Comparison of ENCODE assay signal across 14 cellular contexts in genomic region chr14:66045572-66046021, GRCh38.
DNase-seq lines count a peak whose midpoint lies in the region; ATAC-seq and TF ChIP-seq lines count a peak whose summit lies in the region.
"Had no signal": no experiment of that assay in that cellular context is flagged by ENCODE, and none has a peak within 500 bp of the region (broad histone marks: within the 10 kb centered on the region; RNA-seq: fewer than 3 reads in every experiment).

No MANE protein-coding gene starts in this region.

- H3K27ac ChIP-seq in left lung, result no peak overlapping the region
- H3K27ac ChIP-seq: SK-N-MC had no signal

- DNase-seq in AG08395 (ENCODE audit: low spot score) (peak; percentile 22), NCI-H510A (lab: John Stamatoyannopoulos, UW) (peak; percentile 10), ecto neural progenitor cell (ENCODE audit: low spot score) (peak; percentile 49), left lung (no peak), medulla oblongata (ENCODE audit: extremely low spot score) (no peak)
- no peak for DNase-seq in activated T-cell treated with anti-CD3 and anti-CD28 coated beads, Interleukin-2, amount 50 U/mL, for 48 hours
- DNase-seq: activated B cell treated with CpG ODN at 0.5 μM for 24 hours; DMS153; NCI-H526; stimulated activated CD4-positive, alpha-beta T cell treated with anti-CD3 and anti-CD28 coated beads, Interleukin-15, amount 100 ng/mL, for 24 hours had no signal

- no peaks in the 10 kb centered on the region for H3K36me3 ChIP-seq in left lung

- H3K27me3 ChIP-seq in left lung, result no peaks in the 10 kb centered on the region

- intact Hi-C loops in left lung (cut with DNase I), result no loop called here

- H3K4me1 ChIP-seq in left lung, result no peaks in the 10 kb centered on the region

- no peak overlapping the region for H3K4me3 ChIP-seq in left lung
- H3K4me3 ChIP-seq: GM12878, SK-N-MC had no signal

- ATAC-seq in left lung, result peak; percentile 26
- ATAC-seq in GM21529 (IDR thresholded peaks at IDR 0.05; ENCODE audit: unreplicated experiment), result no peak
- no peak for ATAC-seq in GM19467 (IDR thresholded peaks at IDR 0.05; ENCODE audit: unreplicated experiment)
- ATAC-seq: GM12878 had no signal

- no peak for TF ChIP-seq CTCF in left lung (IDR thresholded peaks at IDR 0.05)

- no peaks in the 10 kb centered on the region for H3K9me3 ChIP-seq in left lung

Comparison
In these comparisons a context has a peak if more than half of its experiments do, and no peak if none do; other contexts are left out.
1. DNase-seq: peak in AG08395 (single experiment), NCI-H510A (single experiment) and ecto neural progenitor cell (single experiment); none in left lung (0 of 2), activated T-cell treated with anti-CD3 and anti-CD28 coated beads, Interleukin-2, amount 50 U/mL, for 48 hours (0 of 2) and medulla oblongata (single experiment).